In the genomic region with DNA sequence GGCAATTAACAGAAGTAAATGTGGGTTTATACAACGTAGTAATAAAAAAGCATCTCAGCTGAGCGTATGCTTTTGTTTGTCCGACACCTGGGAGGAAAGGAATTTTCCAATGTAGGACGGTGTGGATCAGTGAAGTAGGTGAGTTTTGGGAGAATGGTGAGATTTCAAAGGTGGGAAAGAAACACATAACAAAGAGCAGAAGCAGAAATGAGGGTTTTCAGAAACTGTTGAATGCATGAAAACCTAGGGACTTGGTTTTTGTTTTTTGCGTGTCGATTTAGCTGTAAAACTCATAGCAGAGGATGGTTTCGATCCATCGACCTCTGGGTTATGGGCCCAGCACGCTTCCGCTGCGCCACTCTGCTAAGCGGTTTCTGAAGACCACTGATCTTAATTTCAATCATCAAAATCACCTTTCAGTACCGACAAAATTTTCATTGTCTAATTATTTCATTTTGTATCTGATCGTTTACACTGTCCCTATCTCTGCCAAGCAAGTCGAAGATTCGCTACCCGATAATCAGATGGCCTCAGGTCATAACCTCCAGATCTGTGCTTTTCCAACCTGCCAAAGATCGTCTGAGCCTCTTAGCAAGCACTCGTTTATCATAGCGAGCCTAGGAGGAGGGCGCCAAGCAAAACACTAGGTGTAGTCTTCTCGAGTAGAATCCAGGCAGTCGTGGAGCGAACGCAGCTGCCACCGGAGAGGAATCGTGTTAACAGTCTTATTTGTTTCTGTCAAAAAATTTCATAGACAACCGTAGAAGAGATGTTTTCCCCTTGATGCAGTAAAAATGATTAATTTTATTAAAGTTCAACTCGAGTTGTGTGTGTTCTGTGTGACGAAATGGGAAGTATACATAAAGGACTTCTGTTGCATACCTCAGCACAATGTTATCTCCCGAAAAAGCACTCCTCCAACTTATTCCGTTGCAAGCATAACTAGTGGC, we compare ENCODE assay signal across 8 cellular contexts. TPM values are rescaled to one million over a fixed set of nuclear protein-coding genes. Genes with fewer than 3 reads are reported as not detected.
DNase-seq lines count a peak whose midpoint lies in the region; ATAC-seq and TF ChIP-seq lines count a peak whose summit lies in the region.

No MANE protein-coding gene starts in this region.

- H3F3A ChIP-seq in SU-DHL-6 (ENCODE audit: insufficient read depth): no peaks in the 10 kb centered on the region

- CTCF ChIA-PET in Calu3 (lab: Charles Lee): interaction anchor here (0.5 to 0.6 kb wide), 2 partner anchors 189 to 454 kb away, joined by 3 to 6 read pairs; no protein-coding TSS in a partner anchor

- H3K27me3 Mint-ChIP-seq in Calu3 (ENCODE audit: unreplicated experiment) (no peaks in the 10 kb centered on the region), type B pancreatic cell (peaks cover 12% of the 10 kb centered on the region)

- H3K9me2 ChIP-seq in SU-DHL-6 (replicated peaks; ENCODE audit: insufficient read depth, low read length): no peaks in the 10 kb centered on the region

- no peak for TF ChIP-seq POLR2A in breast epithelium (IDR thresholded peaks at IDR 0.05)

- peaks cover 3% of the 10 kb centered on the region for H3K9me3 Mint-ChIP-seq in Calu3 (ENCODE audit: low read depth, unreplicated experiment)
- no peaks in the 10 kb centered on the region for H3K9me3 Mint-ChIP-seq in type B pancreatic cell

- TF ChIP-seq CTCF in Calu3 (IDR thresholded peaks at IDR 0.05; ENCODE audit: unreplicated experiment): no peak
- TF ChIP-seq CTCF in SU-DHL-6 (IDR thresholded peaks at IDR 0.05; ENCODE audit: insufficient read depth, low read length, poor library complexity, severe bottlenecking): no peak
- no peak for TF ChIP-seq CTCF in breast epithelium (IDR thresholded peaks at IDR 0.05)
- TF ChIP-seq CTCF in type B pancreatic cell (conservative IDR thresholded peaks at IDR 0.05): no peak

- H3K36me3 Mint-ChIP-seq in Calu3 (ENCODE audit: insufficient read depth, unreplicated experiment): peaks cover 6% of the 10 kb centered on the region
- no peaks in the 10 kb centered on the region for H3K36me3 Mint-ChIP-seq in type B pancreatic cell

- H3K27ac Mint-ChIP-seq in Calu3 (ENCODE audit: unreplicated experiment): peak overlapping the region; percentile 97
- H3K27ac Mint-ChIP-seq in type B pancreatic cell: peak overlapping the region; percentile 83

- H4K20me1 ChIP-seq in SU-DHL-6 (ENCODE audit: low read depth, low read length): no peaks in the 10 kb centered on the region

- intact Hi-C loops in Calu3 (cut with micrococcal nuclease; ENCODE audit: unreplicated experiment): no loop called here
- intact Hi-C loops in breast epithelium (cut with DNase I; ENCODE audit: low total_unique reads): no loop called here

- H3K36me3 ChIP-seq in SU-DHL-6 (ENCODE audit: low read length): no peaks in the 10 kb centered on the region
- H3K36me3 ChIP-seq in breast epithelium: no peaks in the 10 kb centered on the region

- H3K4me3 Mint-ChIP-seq in Calu3 (ENCODE audit: low read depth, unreplicated experiment): peak overlapping the region; percentile 80
- H3K4me3 Mint-ChIP-seq in type B pancreatic cell: peak overlapping the region; percentile 91

- peak overlapping the region; percentile 5 for H2AFZ ChIP-seq in SU-DHL-6 (ENCODE audit: low read depth, low read length, severe bottlenecking)

- no peak overlapping the region for H3K4me3 ChIP-seq in SU-DHL-6 (ENCODE audit: insufficient read depth, low read length, poor library complexity, severe bottlenecking)
- H3K4me3 ChIP-seq in breast epithelium: peak overlapping the region in 2 of 3 donors; percentile 32 to 37
- peak overlapping the region; percentile 11 for H3K4me3 ChIP-seq in mononuclear cell (ENCODE audit: low read length)

- H3K4me2 ChIP-seq in SU-DHL-6 (ENCODE audit: low read depth, low read length, poor library complexity, severe bottlenecking): no peak overlapping the region

- H3K9me3 ChIP-seq in SU-DHL-6 (ENCODE audit: insufficient read depth, low read length): no peaks in the 10 kb centered on the region
- no peaks in the 10 kb centered on the region for H3K9me3 ChIP-seq in breast epithelium
- no peaks in the 10 kb centered on the region for H3K9me3 ChIP-seq in mononuclear cell (ENCODE audit: low read depth, low read length)

- H3K27ac ChIP-seq in SU-DHL-6 (ENCODE audit: low read depth, low read length) (no peak overlapping the region), breast epithelium (no peak overlapping the region)

- H3K4me1 ChIP-seq in breast epithelium (no peaks in the 10 kb centered on the region), mononuclear cell (ENCODE audit: insufficient read depth, low read length) (no peaks in the 10 kb centered on the region)

- no peak overlapping the region for H3K9ac ChIP-seq in SU-DHL-6 (ENCODE audit: low read length)

- H3K4me1 Mint-ChIP-seq in Calu3 (ENCODE audit: low read depth, unreplicated experiment) (peaks cover 9% of the 10 kb centered on the region), type B pancreatic cell (ENCODE audit: unreplicated experiment) (peaks cover 4% of the 10 kb centered on the region)

- H3K79me2 ChIP-seq in SU-DHL-6 (ENCODE audit: insufficient read depth, low read length): no peaks in the 10 kb centered on the region

- H3K27me3 ChIP-seq in SU-DHL-6 (ENCODE audit: low read length): no peaks in the 10 kb centered on the region
- H3K27me3 ChIP-seq in breast epithelium: peaks cover 0 to 40% of the 10 kb centered on the region in 2 donors
- H3K27me3 ChIP-seq in mononuclear cell (ENCODE audit: insufficient read depth, low read length): peaks cover 57% of the 10 kb centered on the region

- ATAC-seq in HG03432 (IDR thresholded peaks at IDR 0.05; ENCODE audit: unreplicated experiment): no peak

- BruUV-seq in Calu3 (replicated peaks; lab: Mats Ljungman, UMichigan): no TSS peak

- DNase-seq in Calu3: peak; percentile 41
- DNase-seq in HUDEP-2 (lab: John Stamatoyannopoulos, UW; ENCODE audit: unreplicated experiment in 76 of 76): peak in 70 of 76 experiments; percentile 35 to 92 (median 73)
- DNase-seq in breast epithelium (ENCODE audit: low spot score in 2 of 2): no peak
- DNase-seq in type B pancreatic cell (ENCODE audit: extremely low spot score, unreplicated experiment): no peak
- DNase-seq in activated effector memory CD4-positive, alpha-beta T cell treated with Interleukin-2 at 50 U/mL for 16 hours: no peak

RNA-seq across cellular contexts. Expression of a gene that starts 20.9 kb away (rescaled TPM):
- total RNA-seq in Calu3 (2022) (not detected in 2 replicates), breast epithelium (not detected), mononuclear cell (not detected), type B pancreatic cell (ENCODE audit: low replicate concordance) (0.10 and 0.14 TPM in 2 replicates)

RNA-seq across cellular contexts. Expression of a gene that starts 55.6 kb away (rescaled TPM):
- total RNA-seq in Calu3 (2022) (3.7 and 4.6 TPM in 2 replicates), breast epithelium (1 to 10 TPM; 2.1 to 5.9 (median 5.2) TPM), mononuclear cell (0.84 TPM), type B pancreatic cell (ENCODE audit: low replicate concordance) (4.9 and 8.4 TPM in 2 replicates)

Comparison
In these comparisons a context has a peak if more than half of its experiments do, and no peak if none do; other contexts are left out.
1. DNase-seq: peak in Calu3 (single experiment) and HUDEP-2 (70 of 76); none in breast epithelium (0 of 2), type B pancreatic cell (single experiment) and activated effector memory CD4-positive, alpha-beta T cell treated with Interleukin-2 at 50 U/mL for 16 hours (single experiment).